29 cellular contexts compared by ENCODE assay signal in genomic region chr4:18050448-18050847, GRCh38.
"Had no signal": no experiment of that assay in that cellular context is flagged by ENCODE, and none has a peak within 500 bp of the region (broad histone marks: within the 10 kb centered on the region; RNA-seq: fewer than 3 reads in every experiment).

No MANE protein-coding gene starts in this region.

- H3K4me3 Mint-ChIP-seq: activated B cell treated with CpG ODN at 0.5 μM for 24 hours; activated CD4-positive, alpha-beta memory T cell treated with anti-CD3 and anti-CD28 coated beads for 36 hours; activated CD4-positive, alpha-beta T cell treated with anti-CD3 and anti-CD28 coated beads, Interleukin-2, amount 10 ng/mL, durations not matched to agents 24 days and 14 days; activated CD8-positive, alpha-beta memory T cell treated with anti-CD3 and anti-CD28 coated beads, Interleukin-2, amount 10 ng/mL, durations not matched to agents 7 days and 5 days; activated CD8-positive, alpha-beta T cell treated with anti-CD3 and anti-CD28 coated beads, Interleukin-2, amount 10 ng/mL, durations not matched to agents 7 days and 5 days; activated naive CD4-positive, alpha-beta T cell treated with anti-CD3 and anti-CD28 coated beads, Interleukin-2, amount 10 ng/mL, durations not matched to agents 7 days and 5 days; activated naive CD8-positive, alpha-beta T cell treated with anti-CD3 and anti-CD28 coated beads, Interleukin-2, amount 10 ng/mL, durations not matched to agents 7 days and 5 days; activated T-helper 1 cell treated with anti-CD3 and anti-CD28 coated beads, Interleukin-12 subunit alpha, Interleukin-12 subunit beta, Interleukin-2, Interleukin-4 antibody, amounts not matched to agents 30 ng/mL and 10 ng/mL and 1 ng/mL, durations not matched to agents 14 hours and 24 hours and 36 hours; central memory CD8-positive, alpha-beta T cell; effector memory CD8-positive, alpha-beta T cell; T-helper 2 cell treated with Interferon-gamma antibody and Interleukin-4, amounts not matched to agents 5 μg/mL and 100 μg/mL, for 36 hours had no signal

- DNase-seq: activated B cell treated with CpG ODN at 0.5 μM for 24 hours; activated CD4-positive, alpha-beta memory T cell treated with anti-CD3 and anti-CD28 coated beads for 36 hours; activated CD4-positive, alpha-beta T cell treated with anti-CD3 and anti-CD28 coated beads, Interleukin-2, amount 10 ng/mL, durations not matched to agents 24 days and 14 days; activated CD8-positive, alpha-beta memory T cell treated with anti-CD3 and anti-CD28 coated beads, Interleukin-2, amount 10 ng/mL, durations not matched to agents 7 days and 5 days; activated CD8-positive, alpha-beta memory T cell treated with anti-CD3 and anti-CD28 coated beads, Interleukin-2, amount 50 U/mL, for 4 hours; activated CD8-positive, alpha-beta T cell treated with anti-CD3 and anti-CD28 coated beads, Interleukin-2, amount 10 ng/mL, durations not matched to agents 7 days and 5 days; activated gamma-delta T cell; activated naive CD4-positive, alpha-beta T cell; activated naive CD4-positive, alpha-beta T cell treated with anti-CD3 and anti-CD28 coated beads, Interleukin-2, amount 10 ng/mL, durations not matched to agents 7 days and 5 days; activated naive CD8-positive, alpha-beta T cell treated with anti-CD3 and anti-CD28 coated beads, Interleukin-2, amount 10 ng/mL, durations not matched to agents 7 days and 5 days; activated T-cell treated with anti-CD3 and anti-CD28 coated beads, Interleukin-2, amount 50 U/mL, for 1 hour; activated T-cell treated with anti-CD3 and anti-CD28 coated beads, Interleukin-2, amount 50 U/mL, for 48 hours; brain microvascular endothelial cell; cortex of kidney; dermis blood vessel endothelial cell; effector CD4-positive, alpha-beta T cell; effector memory CD8-positive, alpha-beta T cell; erythroblast; foreskin keratinocyte; heart right ventricle; WERI-Rb-1 had no signal

- ATAC-seq: activated CD4-positive, CD25-positive, alpha-beta regulatory T cell treated with anti-CD3 and anti-CD28 coated beads, Interleukin-2, amount 50 U/mL, for 24 hours; activated CD8-positive, alpha-beta memory T cell treated with anti-CD3 and anti-CD28 coated beads, Interleukin-2, amount 10 ng/mL, durations not matched to agents 7 days and 5 days; activated CD8-positive, alpha-beta T cell treated with anti-CD3 and anti-CD28 coated beads, Interleukin-2, amount 10 ng/mL, durations not matched to agents 7 days and 5 days; activated naive CD4-positive, alpha-beta T cell treated with anti-CD3 and anti-CD28 coated beads, Interleukin-2, amount 50 U/mL, for 72 hours; effector memory CD8-positive, alpha-beta T cell; foreskin keratinocyte; gastroesophageal sphincter; heart right ventricle had no signal

- H3K36me3 Mint-ChIP-seq: activated CD4-positive, alpha-beta memory T cell treated with anti-CD3 and anti-CD28 coated beads for 36 hours; activated CD8-positive, alpha-beta memory T cell treated with anti-CD3 and anti-CD28 coated beads, Interleukin-2, amount 10 ng/mL, durations not matched to agents 7 days and 5 days; activated naive CD8-positive, alpha-beta T cell treated with anti-CD3 and anti-CD28 coated beads, Interleukin-2, amount 10 ng/mL, durations not matched to agents 7 days and 5 days had no signal

- H3K9me3 Mint-ChIP-seq: activated B cell treated with CpG ODN at 0.5 μM for 24 hours; activated CD4-positive, alpha-beta memory T cell treated with anti-CD3 and anti-CD28 coated beads for 36 hours; activated naive CD4-positive, alpha-beta T cell treated with anti-CD3 and anti-CD28 coated beads, Interleukin-2, amount 10 ng/mL, durations not matched to agents 7 days and 5 days; activated naive CD4-positive, alpha-beta T cell treated with anti-CD3 and anti-CD28 coated beads, Interleukin-2, amount 50 U/mL, for 72 hours; activated T-helper 1 cell treated with anti-CD3 and anti-CD28 coated beads, Interleukin-12 subunit alpha, Interleukin-12 subunit beta, Interleukin-2, Interleukin-4 antibody, amounts not matched to agents 30 ng/mL and 10 ng/mL and 1 ng/mL, durations not matched to agents 14 hours and 24 hours and 36 hours; central memory CD8-positive, alpha-beta T cell; effector memory CD8-positive, alpha-beta T cell; T-helper 2 cell treated with Interferon-gamma antibody and Interleukin-4, amounts not matched to agents 5 μg/mL and 100 μg/mL, for 36 hours had no signal

- FAIRE-seq: astrocyte, bronchial epithelial cell had no signal

- H3K4me1 Mint-ChIP-seq: activated B cell treated with CpG ODN at 0.5 μM for 24 hours; activated CD8-positive, alpha-beta memory T cell treated with anti-CD3 and anti-CD28 coated beads, Interleukin-2, amount 10 ng/mL, durations not matched to agents 7 days and 5 days; activated naive CD8-positive, alpha-beta T cell treated with anti-CD3 and anti-CD28 coated beads, Interleukin-2, amount 10 ng/mL, durations not matched to agents 7 days and 5 days; central memory CD8-positive, alpha-beta T cell had no signal

- H3K27ac Mint-ChIP-seq: activated B cell treated with CpG ODN at 0.5 μM for 24 hours; activated CD4-positive, alpha-beta memory T cell treated with anti-CD3 and anti-CD28 coated beads for 36 hours; activated CD4-positive, alpha-beta T cell treated with anti-CD3 and anti-CD28 coated beads, Interleukin-2, amount 10 ng/mL, durations not matched to agents 24 days and 14 days; activated CD8-positive, alpha-beta memory T cell treated with anti-CD3 and anti-CD28 coated beads, Interleukin-2, amount 10 ng/mL, durations not matched to agents 7 days and 5 days; activated CD8-positive, alpha-beta T cell treated with anti-CD3 and anti-CD28 coated beads, Interleukin-2, amount 10 ng/mL, durations not matched to agents 7 days and 5 days; activated naive CD4-positive, alpha-beta T cell treated with anti-CD3 and anti-CD28 coated beads, Interleukin-2, amount 10 ng/mL, durations not matched to agents 7 days and 5 days; activated naive CD4-positive, alpha-beta T cell treated with anti-CD3 and anti-CD28 coated beads, Interleukin-2, amount 50 U/mL, for 72 hours; activated naive CD8-positive, alpha-beta T cell treated with anti-CD3 and anti-CD28 coated beads, Interleukin-2, amount 10 ng/mL, durations not matched to agents 7 days and 5 days; activated T-helper 1 cell treated with anti-CD3 and anti-CD28 coated beads, Interleukin-12 subunit alpha, Interleukin-12 subunit beta, Interleukin-2, Interleukin-4 antibody, amounts not matched to agents 30 ng/mL and 10 ng/mL and 1 ng/mL, durations not matched to agents 14 hours and 24 hours and 36 hours; effector memory CD8-positive, alpha-beta T cell; T-helper 2 cell treated with Interferon-gamma antibody and Interleukin-4, amounts not matched to agents 5 μg/mL and 100 μg/mL, for 36 hours had no signal
